In genomic region chr5:114857951-114858401, GRCh38 we compare ENCODE assay signal across 14 cellular contexts.
DNase-seq lines count a peak whose midpoint lies in the region; ATAC-seq, FAIRE-seq and TF ChIP-seq lines count a peak whose summit lies in the region.
"Had no signal": no experiment of that assay in that cellular context is flagged by ENCODE, and none has a peak within 500 bp of the region (broad histone marks: within the 10 kb centered on the region; RNA-seq: fewer than 3 reads in every experiment).

No MANE protein-coding gene starts in this region.

- ATAC-seq in SK-N-SH treated with all-trans-retinoic acid at 6 μM for 48 hours = no peak
- ATAC-seq: T-helper 17 cell had no signal

- no peak for FAIRE-seq in GM12891 (lab: Jason Lieb, UNC)
- FAIRE-seq: endothelial cell of umbilical vein, keratinocyte had no signal

- H3K4me3 ChIP-seq in astrocyte of the spinal cord (ENCODE audit: low read depth, low read length) = no peak overlapping the region
- H3K4me3 ChIP-seq: right lobe of liver had no signal

- TF ChIP-seq POLR2A in GM12891 (IDR thresholded peaks at IDR 0.05; ENCODE audit: low read depth, low read length) = no peak

- DNase-seq in GM12891 (ENCODE audit: insufficient read length, low spot score) = no peak
- peak; percentile 56 to 81 for DNase-seq in NCI-H524 (lab: John Stamatoyannopoulos, UW)
- DNase-seq in astrocyte of the spinal cord (ENCODE audit: low read depth, low spot score) = peak; percentile 19
- DNase-seq in occipital lobe (lab: John Stamatoyannopoulos, UW) = peak; percentile 65
- DNase-seq in AG20443 (ENCODE audit: low spot score) = no peak
- DNase-seq in NCI-H510A treated with DMSO at 0.1 percent for 48 hours (lab: John Stamatoyannopoulos, UW) = no peak
- DNase-seq in T-helper 1 cell = no peak
- DNase-seq: NCI-H1436; right lobe of liver; stimulated activated naive CD4-positive, alpha-beta T cell; T-helper 17 cell had no signal

- in situ Hi-C loops in astrocyte of the spinal cord (cut with HindIII; ENCODE audit: low sequenced_read_pairs) = no loop called here

- no peak for TF ChIP-seq CTCF in astrocyte of the spinal cord (IDR thresholded peaks at IDR 0.05; ENCODE audit: low read depth, low read length)

TF ChIP-seq in GM12891, 5 proteins besides CTCF, POLR2A, EP300 and RAD21:
- TF ChIP-seq SPI1 (IDR thresholded peaks at IDR 0.05; ENCODE audit: low read depth, low read length) (0 out of 2 replicates have a peak, but pooled peaks have one; percentile 5), PAX5 (IDR thresholded peaks at IDR 0.05; ENCODE audit: insufficient read depth, low read length, severe bottlenecking) (no peak), POU2F2 (IDR thresholded peaks at IDR 0.05; ENCODE audit: low read depth, low read length) (no peak), POLR2AphosphoS5 (IDR thresholded peaks at IDR 0.05; ENCODE audit: low read depth, low read length) (no peak), TAF1 (IDR thresholded peaks at IDR 0.05; ENCODE audit: low read depth, low read length) (no peak)

TF ChIP-seq in SK-N-SH treated with all-trans-retinoic acid at 6 μM for 48 hours, 23 proteins besides CTCF, POLR2A, EP300 and RAD21:
- no peak for TF ChIP-seq CSRNP3 (CRISPR knock-in tag; IDR thresholded peaks at IDR 0.05)
- no peak for TF ChIP-seq ZFP3 (CRISPR knock-in tag; IDR thresholded peaks at IDR 0.05)
- TF ChIP-seq ZNF8 (CRISPR knock-in tag; IDR thresholded peaks at IDR 0.05) = no peak

Comparison
In these comparisons a context has a peak if more than half of its experiments do, and no peak if none do; other contexts are left out.
1. DNase-seq: peak in NCI-H524 (2 of 2), astrocyte of the spinal cord (single experiment) and occipital lobe (single experiment); none in GM12891 (single experiment), AG20443 (single experiment), NCI-H510A treated with DMSO at 0.1 percent for 48 hours (single experiment) and T-helper 1 cell (0 of 5).